Comparison of ENCODE assay signal across 1 cellular context in genomic region chr2:2843969-2844548, GRCh38.
TF ChIP-seq lines count a peak whose summit lies in the region.

No MANE protein-coding gene starts in this region.

TF ChIP-seq in H1, 55 proteins besides CTCF, POLR2A, EP300 and RAD21:
- TF ChIP-seq CREB1 (IDR thresholded peaks at IDR 0.05) (no peak), CHD2 (IDR thresholded peaks at IDR 0.05; ENCODE audit: low read length) (no peak), BRCA1 (IDR thresholded peaks at IDR 0.05; ENCODE audit: low read depth, low read length) (no peak), POLR2AphosphoS5 (IDR thresholded peaks at IDR 0.05; ENCODE audit: low read depth, low read length) (no peak), GTF2F1 (IDR thresholded peaks at IDR 0.05; ENCODE audit: borderline replicate concordance, low read depth, low read length) (no peak), SP4 (IDR thresholded peaks at IDR 0.05; ENCODE audit: low read length) (no peak), HDAC2 (IDR thresholded peaks at IDR 0.05; ENCODE audit: borderline replicate concordance in 1 of 2, low read depth in 2 of 2, low read length in 2 of 2) (no peak), NRF1 (IDR thresholded peaks at IDR 0.05; ENCODE audit: low read depth, low read length) (no peak), TBP (IDR thresholded peaks at IDR 0.05; ENCODE audit: low read depth, low read length) (no peak), KDM5A (IDR thresholded peaks at IDR 0.05; ENCODE audit: low read length) (no peak), TEAD4 (IDR thresholded peaks at IDR 0.05; ENCODE audit: low read depth, low read length) (no peak), TAF1 (IDR thresholded peaks at IDR 0.05; ENCODE audit: low read depth, low read length) (no peak), SAP30 (IDR thresholded peaks at IDR 0.05; ENCODE audit: insufficient read depth, insufficient replicate concordance, low read length) (no peak), RXRA (IDR thresholded peaks at IDR 0.05; ENCODE audit: insufficient read depth, low read depth, low read length) (no peak)
TF ChIP-seq in H1: peak in this region for 0.
